ENCODE assay signal across 8 cellular contexts in the genomic region with DNA sequence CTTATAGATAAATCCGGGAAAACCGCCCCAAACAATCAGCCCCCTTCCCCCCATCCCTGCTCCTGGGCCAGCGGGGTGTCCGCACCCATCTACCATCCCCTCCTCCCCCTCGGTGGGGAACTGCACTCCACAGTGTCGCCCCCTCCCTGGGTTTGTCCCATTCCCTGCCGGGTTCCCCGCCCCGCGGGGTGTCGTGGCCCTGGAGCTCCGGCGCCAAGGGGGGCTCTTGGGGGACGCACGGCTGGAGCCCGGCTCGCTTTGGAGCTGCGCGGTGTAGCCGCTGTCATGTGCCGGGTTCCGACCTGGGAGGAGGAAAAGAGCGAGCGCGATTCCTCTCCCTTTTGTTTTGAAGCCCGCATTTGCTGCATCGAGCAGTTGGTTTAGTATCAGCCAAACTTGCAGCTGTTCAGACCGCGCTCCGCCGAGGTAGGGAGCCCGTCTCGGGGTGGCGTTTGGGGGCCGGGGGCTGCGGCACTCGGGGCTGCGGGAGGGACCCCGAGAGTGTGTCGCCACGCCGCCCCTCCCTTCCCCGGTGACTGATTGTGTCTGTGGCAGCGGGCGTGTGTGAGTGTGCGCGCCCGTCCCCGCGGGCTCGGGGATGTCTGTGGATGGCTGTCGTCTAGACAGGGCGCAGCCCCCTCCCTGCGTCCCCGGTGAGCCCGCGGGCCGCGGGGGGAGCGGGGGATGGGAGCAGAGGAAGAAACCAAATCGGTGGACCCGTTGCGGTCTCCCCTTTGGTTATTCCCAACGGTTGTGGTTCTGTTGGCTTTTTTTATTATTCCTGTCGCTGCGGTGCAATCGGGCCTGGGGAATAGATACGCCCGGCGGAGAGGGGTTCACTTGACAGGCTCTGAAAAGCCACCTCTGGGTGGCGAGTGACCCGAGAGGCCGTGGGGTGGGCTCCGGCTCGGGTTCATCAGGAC. TPM values are rescaled to one million over a fixed set of nuclear protein-coding genes. Genes with fewer than 3 reads are reported as not detected.
DNase-seq lines count a peak whose midpoint lies in the region; ATAC-seq lines count a peak whose summit lies in the region.

No MANE protein-coding gene starts in this region.

- H3K36me3 Mint-ChIP-seq in activated T-cell treated with anti-CD3 and anti-CD28 coated beads, Interleukin-2, amount 50 U/mL, for 4 hours (ENCODE audit: insufficient read depth) = no peaks in the 10 kb centered on the region

- H3K4me1 Mint-ChIP-seq in activated T-cell treated with anti-CD3 and anti-CD28 coated beads, Interleukin-2, amount 50 U/mL, for 4 hours (ENCODE audit: low read depth) = no peaks in the 10 kb centered on the region

- H3K27me3 Mint-ChIP-seq in activated T-cell treated with anti-CD3 and anti-CD28 coated beads, Interleukin-2, amount 50 U/mL, for 4 hours (ENCODE audit: low read depth) = peaks cover 16% of the 10 kb centered on the region

- no peaks in the 10 kb centered on the region for H3K9me3 Mint-ChIP-seq in activated T-cell treated with anti-CD3 and anti-CD28 coated beads, Interleukin-2, amount 50 U/mL, for 4 hours

- peak; percentile 46 to 80 (median 80) for DNase-seq in NCI-H1417 (lab: John Stamatoyannopoulos, UW)
- no peak for DNase-seq in NCI-H1417 treated with DMSO at 0.1 percent for 48 hours (lab: John Stamatoyannopoulos, UW)
- peak; percentile 30 for DNase-seq in NCI-H526 treated with DMSO at 0.1 percent for 48 hours (lab: John Stamatoyannopoulos, UW)
- peak; percentile 27 for DNase-seq in activated T-cell treated with anti-CD3 and anti-CD28 coated beads, Interleukin-2, amount 50 U/mL, for 4 hours
- DNase-seq in mucosa of gallbladder (ENCODE audit: low spot score) = peak; percentile 27
- peak; percentile 58 for DNase-seq in superior temporal gyrus (ENCODE audit: extremely low spot score)
- no peak for DNase-seq in epidermal melanocyte (ENCODE audit: insufficient read length, low spot score)

- ATAC-seq in activated T-cell treated with anti-CD3 and anti-CD28 coated beads, Interleukin-2, amount 50 U/mL, for 4 hours = peak; percentile 32 to 42
- ATAC-seq in esophagus mucosa = peak; percentile 14

- H3K4me3 Mint-ChIP-seq in activated T-cell treated with anti-CD3 and anti-CD28 coated beads, Interleukin-2, amount 50 U/mL, for 4 hours = peak overlapping the region; percentile 86

RNA-seq across cellular contexts. Expression of gene CTIF, which starts 0.8 kb away (rescaled TPM):
- total RNA-seq in activated T-cell treated with anti-CD3 and anti-CD28 coated beads, Interleukin-2, amount 50 U/mL, for 4 hours = 1 to 10 TPM; 4.3 to 5.3 (median 4.6) TPM
- total RNA-seq in esophagus mucosa (14.0 TPM), mucosa of gallbladder (101 TPM)

Comparison
In these comparisons a context has a peak if more than half of its experiments do, and no peak if none do; other contexts are left out.
1. DNase-seq: peak in NCI-H1417 (3 of 3), NCI-H526 treated with DMSO at 0.1 percent for 48 hours (single experiment), activated T-cell treated with anti-CD3 and anti-CD28 coated beads, Interleukin-2, amount 50 U/mL, for 4 hours (single experiment), mucosa of gallbladder (single experiment) and superior temporal gyrus (single experiment); none in NCI-H1417 treated with DMSO at 0.1 percent for 48 hours (single experiment) and epidermal melanocyte (single experiment).